In the genomic region with DNA sequence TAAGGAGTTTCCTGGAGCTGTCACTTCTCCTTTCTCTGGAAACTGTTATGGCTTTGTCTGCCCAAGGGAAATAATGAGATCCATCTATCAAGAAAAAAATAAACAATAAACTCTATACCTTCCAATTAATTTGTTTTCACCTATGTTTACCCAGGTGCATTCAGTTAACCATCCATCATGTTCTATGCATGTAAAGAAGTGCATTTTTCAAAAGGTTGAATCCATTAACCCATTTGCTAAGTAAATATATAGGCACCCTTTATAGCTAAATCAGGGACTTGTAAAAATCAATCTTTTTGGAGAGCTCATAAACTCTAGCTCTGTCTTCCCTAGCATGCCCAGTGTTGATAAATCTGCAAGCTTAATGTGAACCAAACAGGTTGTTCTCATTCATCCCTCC, we compare ENCODE assay signal across 1 cellular context.
TF ChIP-seq lines count a peak whose summit lies in the region.

No MANE protein-coding gene starts in this region.

TF ChIP-seq in HEK293, 187 proteins besides CTCF, POLR2A, EP300 and RAD21 (continued from another document and continues in another):
- no peak for TF ChIP-seq MEIS1 (CRISPR knock-in tag; IDR thresholded peaks at IDR 0.05; ENCODE audit: borderline replicate concordance)
- TF ChIP-seq TCF7L2 (IDR thresholded peaks at IDR 0.05; ENCODE audit: borderline replicate concordance, low read depth, low read length): peak; percentile 74; the same call in 1 of the 2 replicates
- TF ChIP-seq, protein P1, sequence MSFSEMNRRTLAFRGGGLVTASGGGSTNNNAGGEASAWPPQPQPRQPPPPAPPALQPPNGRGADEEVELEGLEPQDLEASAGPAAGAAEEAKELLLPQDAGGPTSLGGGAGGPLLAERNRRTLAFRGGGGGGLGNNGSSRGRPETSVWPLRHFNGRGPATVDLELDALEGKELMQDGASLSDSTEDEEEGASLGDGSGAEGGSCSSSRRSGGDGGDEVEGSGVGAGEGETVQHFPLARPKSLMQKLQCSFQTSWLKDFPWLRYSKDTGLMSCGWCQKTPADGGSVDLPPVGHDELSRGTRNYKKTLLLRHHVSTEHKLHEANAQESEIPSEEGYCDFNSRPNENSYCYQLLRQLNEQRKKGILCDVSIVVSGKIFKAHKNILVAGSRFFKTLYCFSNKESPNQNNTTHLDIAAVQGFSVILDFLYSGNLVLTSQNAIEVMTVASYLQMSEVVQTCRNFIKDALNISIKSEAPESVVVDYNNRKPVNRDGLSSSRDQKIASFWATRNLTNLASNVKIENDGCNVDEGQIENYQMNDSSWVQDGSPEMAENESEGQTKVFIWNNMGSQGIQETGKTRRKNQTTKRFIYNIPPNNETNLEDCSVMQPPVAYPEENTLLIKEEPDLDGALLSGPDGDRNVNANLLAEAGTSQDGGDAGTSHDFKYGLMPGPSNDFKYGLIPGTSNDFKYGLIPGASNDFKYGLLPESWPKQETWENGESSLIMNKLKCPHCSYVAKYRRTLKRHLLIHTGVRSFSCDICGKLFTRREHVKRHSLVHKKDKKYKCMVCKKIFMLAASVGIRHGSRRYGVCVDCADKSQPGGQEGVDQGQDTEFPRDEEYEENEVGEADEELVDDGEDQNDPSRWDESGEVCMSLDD (tag by site-specific recombination; IDR thresholded peaks at IDR 0.05): no peak
- TF ChIP-seq GLI4 (tag by site-specific recombination; IDR thresholded peaks at IDR 0.05): no peak
- TF ChIP-seq, protein P2, sequence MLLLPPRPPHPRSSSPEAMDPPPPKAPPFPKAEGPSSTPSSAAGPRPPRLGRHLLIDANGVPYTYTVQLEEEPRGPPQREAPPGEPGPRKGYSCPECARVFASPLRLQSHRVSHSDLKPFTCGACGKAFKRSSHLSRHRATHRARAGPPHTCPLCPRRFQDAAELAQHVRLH (tag by site-specific recombination; IDR thresholded peaks at IDR 0.05): peak; percentile 96
- TF ChIP-seq ZNF660 (tag by site-specific recombination; IDR thresholded peaks at IDR 0.05): no peak
- TF ChIP-seq, protein P3, sequence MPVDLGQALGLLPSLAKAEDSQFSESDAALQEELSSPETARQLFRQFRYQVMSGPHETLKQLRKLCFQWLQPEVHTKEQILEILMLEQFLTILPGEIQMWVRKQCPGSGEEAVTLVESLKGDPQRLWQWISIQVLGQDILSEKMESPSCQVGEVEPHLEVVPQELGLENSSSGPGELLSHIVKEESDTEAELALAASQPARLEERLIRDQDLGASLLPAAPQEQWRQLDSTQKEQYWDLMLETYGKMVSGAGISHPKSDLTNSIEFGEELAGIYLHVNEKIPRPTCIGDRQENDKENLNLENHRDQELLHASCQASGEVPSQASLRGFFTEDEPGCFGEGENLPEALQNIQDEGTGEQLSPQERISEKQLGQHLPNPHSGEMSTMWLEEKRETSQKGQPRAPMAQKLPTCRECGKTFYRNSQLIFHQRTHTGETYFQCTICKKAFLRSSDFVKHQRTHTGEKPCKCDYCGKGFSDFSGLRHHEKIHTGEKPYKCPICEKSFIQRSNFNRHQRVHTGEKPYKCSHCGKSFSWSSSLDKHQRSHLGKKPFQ (tag by site-specific recombination; IDR thresholded peaks at IDR 0.05): peak; percentile 81; the same call in 1 of the 2 replicates
- TF ChIP-seq ZNF529 (tag by site-specific recombination; IDR thresholded peaks at IDR 0.05; ENCODE audit: insufficient replicate concordance): no peak
- TF ChIP-seq ZBTB21 (tag by site-specific recombination; IDR thresholded peaks at IDR 0.05): no peak
- no peak for TF ChIP-seq KLF1 (tag by site-specific recombination; IDR thresholded peaks at IDR 0.05)
- no peak for TF ChIP-seq ZNF521 (tag by site-specific recombination; IDR thresholded peaks at IDR 0.05)
- no peak for TF ChIP-seq ZFP37 (tag by site-specific recombination; IDR thresholded peaks at IDR 0.05)
- TF ChIP-seq ZNF600 (tag by site-specific recombination; IDR thresholded peaks at IDR 0.05): peak; percentile 61
- TF ChIP-seq ZNF146 (tag by site-specific recombination; IDR thresholded peaks at IDR 0.05): no peak
- TF ChIP-seq KLF16 (tag by site-specific recombination; IDR thresholded peaks at IDR 0.05): no peak
- no peak for TF ChIP-seq ZNF510 (tag by site-specific recombination; IDR thresholded peaks at IDR 0.05; ENCODE audit: insufficient replicate concordance)
- TF ChIP-seq ZNF169 (tag by site-specific recombination; IDR thresholded peaks at IDR 0.05): no peak
- TF ChIP-seq ZNF121 (tag by site-specific recombination; IDR thresholded peaks at IDR 0.05): no peak
- TF ChIP-seq, protein P4, sequence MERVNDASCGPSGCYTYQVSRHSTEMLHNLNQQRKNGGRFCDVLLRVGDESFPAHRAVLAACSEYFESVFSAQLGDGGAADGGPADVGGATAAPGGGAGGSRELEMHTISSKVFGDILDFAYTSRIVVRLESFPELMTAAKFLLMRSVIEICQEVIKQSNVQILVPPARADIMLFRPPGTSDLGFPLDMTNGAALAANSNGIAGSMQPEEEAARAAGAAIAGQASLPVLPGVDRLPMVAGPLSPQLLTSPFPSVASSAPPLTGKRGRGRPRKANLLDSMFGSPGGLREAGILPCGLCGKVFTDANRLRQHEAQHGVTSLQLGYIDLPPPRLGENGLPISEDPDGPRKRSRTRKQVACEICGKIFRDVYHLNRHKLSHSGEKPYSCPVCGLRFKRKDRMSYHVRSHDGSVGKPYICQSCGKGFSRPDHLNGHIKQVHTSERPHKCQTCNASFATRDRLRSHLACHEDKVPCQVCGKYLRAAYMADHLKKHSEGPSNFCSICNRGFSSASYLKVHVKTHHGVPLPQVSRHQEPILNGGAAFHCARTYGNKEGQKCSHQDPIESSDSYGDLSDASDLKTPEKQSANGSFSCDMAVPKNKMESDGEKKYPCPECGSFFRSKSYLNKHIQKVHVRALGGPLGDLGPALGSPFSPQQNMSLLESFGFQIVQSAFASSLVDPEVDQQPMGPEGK (tag by site-specific recombination; IDR thresholded peaks at IDR 0.05): no peak
- TF ChIP-seq ZNF777 (tag by site-specific recombination; IDR thresholded peaks at IDR 0.05; ENCODE audit: borderline replicate concordance): no peak
- TF ChIP-seq, protein P5, sequence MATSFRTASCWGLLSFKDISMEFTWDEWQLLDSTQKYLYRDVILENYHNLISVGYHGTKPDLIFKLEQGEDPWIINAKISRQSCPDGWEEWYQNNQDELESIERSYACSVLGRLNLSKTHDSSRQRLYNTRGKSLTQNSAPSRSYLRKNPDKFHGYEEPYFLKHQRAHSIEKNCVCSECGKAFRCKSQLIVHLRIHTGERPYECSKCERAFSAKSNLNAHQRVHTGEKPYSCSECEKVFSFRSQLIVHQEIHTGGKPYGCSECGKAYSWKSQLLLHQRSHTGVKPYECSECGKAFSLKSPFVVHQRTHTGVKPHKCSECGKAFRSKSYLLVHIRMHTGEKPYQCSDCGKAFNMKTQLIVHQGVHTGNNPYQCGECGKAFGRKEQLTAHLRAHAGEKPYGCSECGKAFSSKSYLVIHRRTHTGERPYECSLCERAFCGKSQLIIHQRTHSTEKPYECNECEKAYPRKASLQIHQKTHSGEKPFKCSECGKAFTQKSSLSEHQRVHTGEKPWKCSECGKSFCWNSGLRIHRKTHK (tag by site-specific recombination; IDR thresholded peaks at IDR 0.05): no peak
- no peak for TF ChIP-seq ZBTB7A (tag by site-specific recombination; IDR thresholded peaks at IDR 0.05; ENCODE audit: low read depth)
- TF ChIP-seq, protein P6, sequence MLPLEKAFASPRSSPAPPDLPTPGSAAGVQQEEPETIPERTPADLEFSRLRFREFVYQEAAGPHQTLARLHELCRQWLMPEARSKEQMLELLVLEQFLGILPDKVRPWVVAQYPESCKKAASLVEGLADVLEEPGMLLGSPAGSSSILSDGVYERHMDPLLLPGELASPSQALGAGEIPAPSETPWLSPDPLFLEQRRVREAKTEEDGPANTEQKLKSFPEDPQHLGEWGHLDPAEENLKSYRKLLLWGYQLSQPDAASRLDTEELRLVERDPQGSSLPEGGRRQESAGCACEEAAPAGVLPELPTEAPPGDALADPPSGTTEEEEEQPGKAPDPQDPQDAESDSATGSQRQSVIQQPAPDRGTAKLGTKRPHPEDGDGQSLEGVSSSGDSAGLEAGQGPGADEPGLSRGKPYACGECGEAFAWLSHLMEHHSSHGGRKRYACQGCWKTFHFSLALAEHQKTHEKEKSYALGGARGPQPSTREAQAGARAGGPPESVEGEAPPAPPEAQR (tag by site-specific recombination; IDR thresholded peaks at IDR 0.05): no peak
- TF ChIP-seq ZNF394 (tag by site-specific recombination; IDR thresholded peaks at IDR 0.05; ENCODE audit: borderline replicate concordance): no peak
- TF ChIP-seq, protein P7, sequence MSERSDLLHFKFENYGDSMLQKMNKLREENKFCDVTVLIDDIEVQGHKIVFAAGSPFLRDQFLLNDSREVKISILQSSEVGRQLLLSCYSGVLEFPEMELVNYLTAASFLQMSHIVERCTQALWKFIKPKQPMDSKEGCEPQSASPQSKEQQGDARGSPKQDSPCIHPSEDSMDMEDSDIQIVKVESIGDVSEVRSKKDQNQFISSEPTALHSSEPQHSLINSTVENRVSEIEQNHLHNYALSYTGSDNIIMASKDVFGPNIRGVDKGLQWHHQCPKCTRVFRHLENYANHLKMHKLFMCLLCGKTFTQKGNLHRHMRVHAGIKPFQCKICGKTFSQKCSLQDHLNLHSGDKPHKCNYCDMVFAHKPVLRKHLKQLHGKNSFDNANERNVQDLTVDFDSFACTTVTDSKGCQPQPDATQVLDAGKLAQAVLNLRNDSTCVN (tag by site-specific recombination; optimal IDR thresholded peaks at IDR 0.05): no peak
- TF ChIP-seq ZNF132 (tag by site-specific recombination; IDR thresholded peaks at IDR 0.05; ENCODE audit: borderline replicate concordance): no peak
- no peak for TF ChIP-seq SETDB1 (IDR thresholded peaks at IDR 0.05; ENCODE audit: insufficient read length, low read length)
- no peak for TF ChIP-seq ZNF37A (tag by site-specific recombination; IDR thresholded peaks at IDR 0.05)
- TF ChIP-seq ZNF791 (tag by site-specific recombination; IDR thresholded peaks at IDR 0.05): no peak
- TF ChIP-seq HOXD13 (CRISPR knock-in tag; IDR thresholded peaks at IDR 0.05; ENCODE audit: borderline replicate concordance): no peak
- TF ChIP-seq, protein P8, sequence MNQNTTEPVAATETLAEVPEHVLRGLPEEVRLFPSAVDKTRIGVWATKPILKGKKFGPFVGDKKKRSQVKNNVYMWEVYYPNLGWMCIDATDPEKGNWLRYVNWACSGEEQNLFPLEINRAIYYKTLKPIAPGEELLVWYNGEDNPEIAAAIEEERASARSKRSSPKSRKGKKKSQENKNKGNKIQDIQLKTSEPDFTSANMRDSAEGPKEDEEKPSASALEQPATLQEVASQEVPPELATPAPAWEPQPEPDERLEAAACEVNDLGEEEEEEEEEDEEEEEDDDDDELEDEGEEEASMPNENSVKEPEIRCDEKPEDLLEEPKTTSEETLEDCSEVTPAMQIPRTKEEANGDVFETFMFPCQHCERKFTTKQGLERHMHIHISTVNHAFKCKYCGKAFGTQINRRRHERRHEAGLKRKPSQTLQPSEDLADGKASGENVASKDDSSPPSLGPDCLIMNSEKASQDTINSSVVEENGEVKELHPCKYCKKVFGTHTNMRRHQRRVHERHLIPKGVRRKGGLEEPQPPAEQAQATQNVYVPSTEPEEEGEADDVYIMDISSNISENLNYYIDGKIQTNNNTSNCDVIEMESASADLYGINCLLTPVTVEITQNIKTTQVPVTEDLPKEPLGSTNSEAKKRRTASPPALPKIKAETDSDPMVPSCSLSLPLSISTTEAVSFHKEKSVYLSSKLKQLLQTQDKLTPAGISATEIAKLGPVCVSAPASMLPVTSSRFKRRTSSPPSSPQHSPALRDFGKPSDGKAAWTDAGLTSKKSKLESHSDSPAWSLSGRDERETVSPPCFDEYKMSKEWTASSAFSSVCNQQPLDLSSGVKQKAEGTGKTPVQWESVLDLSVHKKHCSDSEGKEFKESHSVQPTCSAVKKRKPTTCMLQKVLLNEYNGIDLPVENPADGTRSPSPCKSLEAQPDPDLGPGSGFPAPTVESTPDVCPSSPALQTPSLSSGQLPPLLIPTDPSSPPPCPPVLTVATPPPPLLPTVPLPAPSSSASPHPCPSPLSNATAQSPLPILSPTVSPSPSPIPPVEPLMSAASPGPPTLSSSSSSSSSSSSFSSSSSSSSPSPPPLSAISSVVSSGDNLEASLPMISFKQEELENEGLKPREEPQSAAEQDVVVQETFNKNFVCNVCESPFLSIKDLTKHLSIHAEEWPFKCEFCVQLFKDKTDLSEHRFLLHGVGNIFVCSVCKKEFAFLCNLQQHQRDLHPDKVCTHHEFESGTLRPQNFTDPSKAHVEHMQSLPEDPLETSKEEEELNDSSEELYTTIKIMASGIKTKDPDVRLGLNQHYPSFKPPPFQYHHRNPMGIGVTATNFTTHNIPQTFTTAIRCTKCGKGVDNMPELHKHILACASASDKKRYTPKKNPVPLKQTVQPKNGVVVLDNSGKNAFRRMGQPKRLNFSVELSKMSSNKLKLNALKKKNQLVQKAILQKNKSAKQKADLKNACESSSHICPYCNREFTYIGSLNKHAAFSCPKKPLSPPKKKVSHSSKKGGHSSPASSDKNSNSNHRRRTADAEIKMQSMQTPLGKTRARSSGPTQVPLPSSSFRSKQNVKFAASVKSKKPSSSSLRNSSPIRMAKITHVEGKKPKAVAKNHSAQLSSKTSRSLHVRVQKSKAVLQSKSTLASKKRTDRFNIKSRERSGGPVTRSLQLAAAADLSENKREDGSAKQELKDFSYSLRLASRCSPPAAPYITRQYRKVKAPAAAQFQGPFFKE (tag by site-specific recombination; IDR thresholded peaks at IDR 0.05; ENCODE audit: borderline replicate concordance): no peak
- no peak for TF ChIP-seq ZNF501 (tag by site-specific recombination; IDR thresholded peaks at IDR 0.05)
- TF ChIP-seq, protein P9, sequence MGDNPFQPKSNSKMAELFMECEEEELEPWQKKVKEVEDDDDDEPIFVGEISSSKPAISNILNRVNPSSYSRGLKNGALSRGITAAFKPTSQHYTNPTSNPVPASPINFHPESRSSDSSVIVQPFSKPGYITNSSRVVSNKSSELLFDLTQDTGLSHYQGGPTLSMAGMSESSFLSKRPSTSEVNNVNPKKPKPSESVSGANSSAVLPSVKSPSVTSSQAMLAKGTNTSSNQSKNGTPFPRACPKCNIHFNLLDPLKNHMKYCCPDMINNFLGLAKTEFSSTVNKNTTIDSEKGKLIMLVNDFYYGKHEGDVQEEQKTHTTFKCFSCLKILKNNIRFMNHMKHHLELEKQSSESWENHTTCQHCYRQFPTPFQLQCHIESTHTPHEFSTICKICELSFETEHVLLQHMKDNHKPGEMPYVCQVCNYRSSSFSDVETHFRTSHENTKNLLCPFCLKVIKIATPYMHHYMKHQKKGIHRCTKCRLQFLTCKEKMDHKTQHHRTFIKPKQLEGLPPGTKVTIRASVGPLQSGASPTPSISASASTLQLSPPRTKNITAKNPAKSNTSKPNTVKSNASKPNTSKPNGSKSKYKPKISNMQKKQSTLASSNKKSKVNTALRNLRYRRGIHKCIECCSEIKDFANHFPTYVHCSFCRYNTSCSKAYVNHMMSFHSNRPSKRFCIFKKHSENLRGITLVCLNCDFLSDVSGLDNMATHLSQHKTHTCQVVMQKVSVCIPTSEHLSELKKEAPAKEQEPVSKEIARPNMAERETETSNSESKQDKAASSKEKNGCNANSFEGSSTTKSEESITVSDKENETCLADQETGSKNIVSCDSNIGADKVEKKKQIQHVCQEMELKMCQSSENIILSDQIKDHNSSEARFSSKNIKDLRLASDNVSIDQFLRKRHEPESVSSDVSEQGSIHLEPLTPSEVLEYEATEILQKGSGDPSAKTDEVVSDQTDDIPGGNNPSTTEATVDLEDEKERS (tag by site-specific recombination; IDR thresholded peaks at IDR 0.05): no peak
